ENCODE assay signal across 9 cellular contexts in the genomic region with DNA sequence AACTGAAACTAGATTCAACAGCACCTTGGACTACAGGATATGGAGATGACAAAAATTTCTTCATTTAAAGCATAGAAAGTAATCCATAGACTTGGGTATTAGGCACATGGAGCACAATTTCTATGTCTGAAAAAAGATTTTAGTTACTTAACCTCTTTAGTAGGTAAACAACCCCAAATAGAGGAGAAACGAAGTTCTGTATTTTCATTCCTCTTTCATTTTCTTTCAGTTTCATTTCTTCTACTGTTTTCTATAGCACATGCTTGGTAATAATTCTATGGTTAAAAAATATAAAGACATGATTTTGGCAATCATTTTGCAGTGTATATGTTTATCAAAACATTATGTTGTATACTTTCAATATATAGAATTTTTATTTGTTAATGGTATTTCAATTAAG.
A peak's percentile ranks its signal among the peaks of the same experiment; 100 is the strongest.
DNase-seq lines count a peak whose midpoint lies in the region; ATAC-seq and TF ChIP-seq lines count a peak whose summit lies in the region.
"Had no signal": no experiment of that assay in that cellular context is flagged by ENCODE, and none has a peak within 500 bp of the region (broad histone marks: within the 10 kb centered on the region; RNA-seq: fewer than 3 reads in every experiment).

No MANE protein-coding gene starts in this region.

- CTCF ChIA-PET in RWPE1 (lab: Yijun Ruan, JAX): no interaction called here

- peak overlapping the region; percentile 98 for H3K27ac Mint-ChIP-seq in natural killer cell treated with Interleukin-12 subunit alpha and Interleukin-12 subunit beta and Interleukin-15 and Interleukin-18, amount 100 ng/mL, for 72 hours

- ATAC-seq in GM19324 (IDR thresholded peaks at IDR 0.05; ENCODE audit: low FRiP score, unreplicated experiment) (peak; percentile 61), HG02840 (IDR thresholded peaks at IDR 0.05; ENCODE audit: low FRiP score, unreplicated experiment) (peak; percentile 60), HG02870 (IDR thresholded peaks at IDR 0.05; ENCODE audit: unreplicated experiment) (no peak)
- peak in 1 of 2 donors; percentile 66 for ATAC-seq in natural killer cell treated with Interleukin-12 subunit alpha and Interleukin-12 subunit beta and Interleukin-15 and Interleukin-18, amount 100 ng/mL, for 72 hours

- POLR2A ChIA-PET in RWPE1 (lab: Yijun Ruan, JAX; ENCODE audit: low non-redundant PET): no interaction called here

- H3K4me3 Mint-ChIP-seq in natural killer cell treated with Interleukin-12 subunit alpha and Interleukin-12 subunit beta and Interleukin-15 and Interleukin-18, amount 100 ng/mL, for 72 hours: peak overlapping the region; percentile 90

- no peak overlapping the region for H3K27ac ChIP-seq in RWPE1

- no peaks in the 10 kb centered on the region for H3K27me3 Mint-ChIP-seq in natural killer cell treated with Interleukin-12 subunit alpha and Interleukin-12 subunit beta and Interleukin-15 and Interleukin-18, amount 100 ng/mL, for 72 hours

- TF ChIP-seq CTCF in RWPE1 (conservative IDR thresholded peaks at IDR 0.05; ENCODE audit: low read depth): no peak

- no peaks in the 10 kb centered on the region for H3K9me3 Mint-ChIP-seq in natural killer cell treated with Interleukin-12 subunit alpha and Interleukin-12 subunit beta and Interleukin-15 and Interleukin-18, amount 100 ng/mL, for 72 hours

- peaks cover 21% of the 10 kb centered on the region for H3K36me3 Mint-ChIP-seq in natural killer cell treated with Interleukin-12 subunit alpha and Interleukin-12 subunit beta and Interleukin-15 and Interleukin-18, amount 100 ng/mL, for 72 hours

- DNase-seq in RPMI8226: peak; percentile 8
- DNase-seq in natural killer cell treated with Interleukin-12 subunit alpha and Interleukin-12 subunit beta and Interleukin-15 and Interleukin-18, amount 100 ng/mL, for 72 hours (ENCODE audit: low spot score): no peak
- DNase-seq in NCI-H524 (lab: John Stamatoyannopoulos, UW): no peak
- DNase-seq in amygdala (lab: John Stamatoyannopoulos, UW): no peak
- DNase-seq in RWPE1 (ENCODE audit: low spot score): no peak
- DNase-seq: NCI-H524 treated with DMSO at 0.1 percent for 48 hours had no signal

- peaks cover 11 to 32% of the 10 kb centered on the region in 2 donors for H3K4me1 Mint-ChIP-seq in natural killer cell treated with Interleukin-12 subunit alpha and Interleukin-12 subunit beta and Interleukin-15 and Interleukin-18, amount 100 ng/mL, for 72 hours (ENCODE audit: low read depth in 2 of 2)
